ENCODE assay signal across 19 cellular contexts in genomic region chr9:137556069-137556838, GRCh38. TPM values are rescaled to one million over a fixed set of nuclear protein-coding genes. Genes with fewer than 3 reads are reported as not detected.
A peak's percentile ranks its signal among the peaks of the same experiment; 100 is the strongest.
DNase-seq lines count a peak whose midpoint lies in the region; ATAC-seq and TF ChIP-seq lines count a peak whose summit lies in the region.
"Had no signal": no experiment of that assay in that cellular context is flagged by ENCODE, and none has a peak within 500 bp of the region (broad histone marks: within the 10 kb centered on the region; RNA-seq: fewer than 3 reads in every experiment).

No MANE protein-coding gene starts in this region.

- TF ChIP-seq CTCF in C4-2B (conservative IDR thresholded peaks at IDR 0.05) (no peak), RWPE1 (conservative IDR thresholded peaks at IDR 0.05; ENCODE audit: low read depth) (no peak), fibroblast of pulmonary artery (IDR thresholded peaks at IDR 0.05; ENCODE audit: low read length, missing control alignments) (no peak), neural crest cell (conservative IDR thresholded peaks at IDR 0.05) (no peak)

- H3K27ac Mint-ChIP-seq in neural crest cell (ENCODE audit: unreplicated experiment) = peak overlapping the region; percentile 81
- H3K27ac Mint-ChIP-seq in activated CD4-positive, alpha-beta T cell treated with anti-CD3 and anti-CD28 coated beads, Interleukin-2, amount 10 ng/mL, durations not matched to agents 24 days and 14 days = no peak overlapping the region
- H3K27ac Mint-ChIP-seq: activated T-helper 1 cell treated with anti-CD3 and anti-CD28 coated beads, Interleukin-12 subunit alpha, Interleukin-12 subunit beta, Interleukin-2, Interleukin-4 antibody, amounts not matched to agents 30 ng/mL and 10 ng/mL and 1 ng/mL, durations not matched to agents 14 hours and 24 hours and 36 hours; dendritic cell treated with granulocyte-macrophage colony-stimulating factor and Interleukin-4, amounts not matched to agents 40 ng/mL and 50 ng/mL, for 4 days; natural killer cell had no signal

- peak overlapping the region; percentile 12 for H3K4me3 Mint-ChIP-seq in neural crest cell
- no peak overlapping the region for H3K4me3 Mint-ChIP-seq in activated CD4-positive, alpha-beta T cell treated with anti-CD3 and anti-CD28 coated beads, Interleukin-2, amount 10 ng/mL, durations not matched to agents 24 days and 14 days
- H3K4me3 Mint-ChIP-seq: dendritic cell treated with granulocyte-macrophage colony-stimulating factor and Interleukin-4, amounts not matched to agents 40 ng/mL and 50 ng/mL, for 4 days; H9; natural killer cell had no signal

- H3K27ac ChIP-seq in C4-2B (peak overlapping the region; percentile 39), RWPE1 (peak overlapping the region; percentile 90)

- CTCF ChIA-PET in RWPE1 (lab: Yijun Ruan, JAX) = no interaction called here

- no peaks in the 10 kb centered on the region for H3K9me3 Mint-ChIP-seq in neural crest cell
- no peaks in the 10 kb centered on the region for H3K9me3 Mint-ChIP-seq in activated CD4-positive, alpha-beta T cell treated with anti-CD3 and anti-CD28 coated beads, Interleukin-2, amount 10 ng/mL, durations not matched to agents 24 days and 14 days
- H3K9me3 Mint-ChIP-seq: activated T-helper 1 cell treated with anti-CD3 and anti-CD28 coated beads, Interleukin-12 subunit alpha, Interleukin-12 subunit beta, Interleukin-2, Interleukin-4 antibody, amounts not matched to agents 30 ng/mL and 10 ng/mL and 1 ng/mL, durations not matched to agents 14 hours and 24 hours and 36 hours; dendritic cell treated with granulocyte-macrophage colony-stimulating factor and Interleukin-4, amounts not matched to agents 40 ng/mL and 50 ng/mL, for 4 days; natural killer cell had no signal

- H3K27me3 Mint-ChIP-seq in neural crest cell (ENCODE audit: low read depth) = no peaks in the 10 kb centered on the region
- no peaks in the 10 kb centered on the region for H3K27me3 Mint-ChIP-seq in activated CD4-positive, alpha-beta T cell treated with anti-CD3 and anti-CD28 coated beads, Interleukin-2, amount 10 ng/mL, durations not matched to agents 24 days and 14 days
- H3K27me3 Mint-ChIP-seq: dendritic cell treated with granulocyte-macrophage colony-stimulating factor and Interleukin-4, amounts not matched to agents 40 ng/mL and 50 ng/mL, for 4 days had no signal

- peaks cover 6% of the 10 kb centered on the region for H3K4me1 Mint-ChIP-seq in neural crest cell
- H3K4me1 Mint-ChIP-seq in activated CD4-positive, alpha-beta T cell treated with anti-CD3 and anti-CD28 coated beads, Interleukin-2, amount 10 ng/mL, durations not matched to agents 24 days and 14 days = peaks cover 5% of the 10 kb centered on the region

- ATAC-seq in HG02884 (IDR thresholded peaks at IDR 0.05; ENCODE audit: unreplicated experiment) = no peak
- no peak for ATAC-seq in GM18498 (IDR thresholded peaks at IDR 0.05; ENCODE audit: unreplicated experiment)
- ATAC-seq: natural killer cell had no signal

- DNase-seq in RWPE1 (ENCODE audit: low spot score) (no peak), fibroblast of pulmonary artery (ENCODE audit: low read depth) (peak; percentile 15), neural crest cell (ENCODE audit: low read depth, low spot score) (no peak), SW 1271 (lab: John Stamatoyannopoulos, UW) (no peak)
- no peak for DNase-seq in activated CD4-positive, alpha-beta T cell treated with anti-CD3 and anti-CD28 coated beads, Interleukin-2, amount 10 ng/mL, durations not matched to agents 24 days and 14 days
- DNase-seq: amygdala, esophagus squamous epithelium, H9, hypothalamus, natural killer cell, NCI-H2081, NCI-H774, substantia nigra had no signal

- no peak overlapping the region for H3K4me3 ChIP-seq in fibroblast of pulmonary artery (replicated peaks; ENCODE audit: low read depth, low read length)
- H3K4me3 ChIP-seq: esophagus squamous epithelium had no signal

- POLR2A ChIA-PET in RWPE1 (lab: Yijun Ruan, JAX; ENCODE audit: low non-redundant PET) = no interaction called here

- intact Hi-C loops in activated CD4-positive, alpha-beta T cell treated with anti-CD3 and anti-CD28 coated beads, Interleukin-2, amount 10 ng/mL, durations not matched to agents 24 days and 14 days (cut with micrococcal nuclease) = no loop called here

- H3K36me3 Mint-ChIP-seq in neural crest cell (ENCODE audit: low read depth) = peaks cover 18% of the 10 kb centered on the region
- H3K36me3 Mint-ChIP-seq in activated CD4-positive, alpha-beta T cell treated with anti-CD3 and anti-CD28 coated beads, Interleukin-2, amount 10 ng/mL, durations not matched to agents 24 days and 14 days (ENCODE audit: low read depth) = peaks cover 38% of the 10 kb centered on the region

RNA-seq across cellular contexts. Expression of gene MRPL41, which starts 4.6 kb away (rescaled TPM):
- 40.9 and 42.0 TPM in 2 replicates for total RNA-seq in neural crest cell
- 52.8 and 53.9 TPM in 2 replicates for total RNA-seq in activated CD4-positive, alpha-beta T cell treated with anti-CD3 and anti-CD28 coated beads, Interleukin-2, amount 10 ng/mL, durations not matched to agents 24 days and 14 days

RNA-seq across cellular contexts. Expression of gene PNPLA7, which starts 6.1 kb away (rescaled TPM):
- total RNA-seq in neural crest cell = 1.8 and 2.2 TPM in 2 replicates
- 1.2 and 1.7 TPM in 2 replicates for total RNA-seq in activated CD4-positive, alpha-beta T cell treated with anti-CD3 and anti-CD28 coated beads, Interleukin-2, amount 10 ng/mL, durations not matched to agents 24 days and 14 days
- total RNA-seq: RPMI7951 had no signal

RNA-seq across cellular contexts. Expression of gene DPH7, which starts 22.5 kb away (rescaled TPM):
- total RNA-seq in neural crest cell = 59.0 and 63.0 TPM in 2 replicates
- total RNA-seq in activated CD4-positive, alpha-beta T cell treated with anti-CD3 and anti-CD28 coated beads, Interleukin-2, amount 10 ng/mL, durations not matched to agents 24 days and 14 days = 51.7 and 51.9 TPM in 2 replicates

RNA-seq across cellular contexts. Expression of gene ZMYND19, which starts 34.1 kb away (rescaled TPM):
- 71.9 and 72.6 TPM in 2 replicates for total RNA-seq in neural crest cell
- 86.4 and 92.4 TPM in 2 replicates for total RNA-seq in activated CD4-positive, alpha-beta T cell treated with anti-CD3 and anti-CD28 coated beads, Interleukin-2, amount 10 ng/mL, durations not matched to agents 24 days and 14 days

RNA-seq across cellular contexts. Expression of gene ARRDC1, which starts 49.2 kb away (rescaled TPM):
- 18.1 and 20.1 TPM in 2 replicates for total RNA-seq in neural crest cell
- total RNA-seq in activated CD4-positive, alpha-beta T cell treated with anti-CD3 and anti-CD28 coated beads, Interleukin-2, amount 10 ng/mL, durations not matched to agents 24 days and 14 days = 63.7 and 68.4 TPM in 2 replicates
